ENCODE assay signal across 1 cellular context in genomic region chr5:142769793-142770649, GRCh38.
TF ChIP-seq lines count a peak whose summit lies in the region.

A gene with protein sequence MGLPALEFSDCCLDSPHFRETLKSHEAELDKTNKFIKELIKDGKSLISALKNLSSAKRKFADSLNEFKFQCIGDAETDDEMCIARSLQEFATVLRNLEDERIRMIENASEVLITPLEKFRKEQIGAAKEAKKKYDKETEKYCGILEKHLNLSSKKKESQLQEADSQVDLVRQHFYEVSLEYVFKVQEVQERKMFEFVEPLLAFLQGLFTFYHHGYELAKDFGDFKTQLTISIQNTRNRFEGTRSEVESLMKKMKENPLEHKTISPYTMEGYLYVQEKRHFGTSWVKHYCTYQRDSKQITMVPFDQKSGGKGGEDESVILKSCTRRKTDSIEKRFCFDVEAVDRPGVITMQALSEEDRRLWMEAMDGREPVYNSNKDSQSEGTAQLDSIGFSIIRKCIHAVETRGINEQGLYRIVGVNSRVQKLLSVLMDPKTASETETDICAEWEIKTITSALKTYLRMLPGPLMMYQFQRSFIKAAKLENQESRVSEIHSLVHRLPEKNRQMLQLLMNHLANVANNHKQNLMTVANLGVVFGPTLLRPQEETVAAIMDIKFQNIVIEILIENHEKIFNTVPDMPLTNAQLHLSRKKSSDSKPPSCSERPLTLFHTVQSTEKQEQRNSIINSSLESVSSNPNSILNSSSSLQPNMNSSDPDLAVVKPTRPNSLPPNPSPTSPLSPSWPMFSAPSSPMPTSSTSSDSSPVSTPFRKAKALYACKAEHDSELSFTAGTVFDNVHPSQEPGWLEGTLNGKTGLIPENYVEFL (plus strand): TSS chr5:142770377. CDS start chr5:142770762, 385 bp downstream.

TF ChIP-seq in HepG2, 621 proteins besides CTCF, POLR2A, EP300 and RAD21 (continued from another document and continues in another):
- TF ChIP-seq, protein P1, sequence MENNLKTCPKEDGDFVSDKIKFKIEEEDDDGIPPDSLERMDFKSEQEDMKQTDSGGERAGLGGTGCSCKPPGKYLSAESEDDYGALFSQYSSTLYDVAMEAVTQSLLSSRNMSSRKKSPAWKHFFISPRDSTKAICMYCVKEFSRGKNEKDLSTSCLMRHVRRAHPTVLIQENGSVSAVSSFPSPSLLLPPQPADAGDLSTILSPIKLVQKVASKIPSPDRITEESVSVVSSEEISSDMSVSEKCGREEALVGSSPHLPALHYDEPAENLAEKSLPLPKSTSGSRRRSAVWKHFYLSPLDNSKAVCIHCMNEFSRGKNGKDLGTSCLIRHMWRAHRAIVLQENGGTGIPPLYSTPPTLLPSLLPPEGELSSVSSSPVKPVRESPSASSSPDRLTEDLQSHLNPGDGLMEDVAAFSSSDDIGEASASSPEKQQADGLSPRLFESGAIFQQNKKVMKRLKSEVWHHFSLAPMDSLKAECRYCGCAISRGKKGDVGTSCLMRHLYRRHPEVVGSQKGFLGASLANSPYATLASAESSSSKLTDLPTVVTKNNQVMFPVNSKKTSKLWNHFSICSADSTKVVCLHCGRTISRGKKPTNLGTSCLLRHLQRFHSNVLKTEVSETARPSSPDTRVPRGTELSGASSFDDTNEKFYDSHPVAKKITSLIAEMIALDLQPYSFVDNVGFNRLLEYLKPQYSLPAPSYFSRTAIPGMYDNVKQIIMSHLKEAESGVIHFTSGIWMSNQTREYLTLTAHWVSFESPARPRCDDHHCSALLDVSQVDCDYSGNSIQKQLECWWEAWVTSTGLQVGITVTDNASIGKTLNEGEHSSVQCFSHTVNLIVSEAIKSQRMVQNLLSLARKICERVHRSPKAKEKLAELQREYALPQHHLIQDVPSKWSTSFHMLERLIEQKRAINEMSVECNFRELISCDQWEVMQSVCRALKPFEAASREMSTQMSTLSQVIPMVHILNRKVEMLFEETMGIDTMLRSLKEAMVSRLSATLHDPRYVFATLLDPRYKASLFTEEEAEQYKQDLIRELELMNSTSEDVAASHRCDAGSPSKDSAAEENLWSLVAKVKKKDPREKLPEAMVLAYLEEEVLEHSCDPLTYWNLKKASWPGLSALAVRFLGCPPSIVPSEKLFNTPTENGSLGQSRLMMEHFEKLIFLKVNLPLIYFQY (CRISPR knock-in tag; IDR thresholded peaks at IDR 0.05; ENCODE audit: borderline replicate concordance), result peak; percentile 91
- TF ChIP-seq ETV6 (CRISPR knock-in tag; conservative IDR thresholded peaks at IDR 0.05) (no peak), KDM5B (CRISPR knock-in tag; IDR thresholded peaks at IDR 0.05; ENCODE audit: borderline replicate concordance) (0 out of 2 replicates have a peak, but pooled peaks have one; percentile 29), ZBTB7B (CRISPR knock-in tag; IDR thresholded peaks at IDR 0.05) (peak; percentile 75), ZNF335 (CRISPR knock-in tag; IDR thresholded peaks at IDR 0.05) (0 out of 2 replicates have a peak, but pooled peaks have one; percentile 15), KDM1A (CRISPR knock-in tag; IDR thresholded peaks at IDR 0.05) (no peak), SIX4 (CRISPR knock-in tag; IDR thresholded peaks at IDR 0.05) (no peak), MNT (IDR thresholded peaks at IDR 0.05) (no peak), SAFB2 (CRISPR knock-in tag; IDR thresholded peaks at IDR 0.05; ENCODE audit: borderline replicate concordance, low read depth) (no peak; the same call in 1 of the 2 replicates), DPF2 (CRISPR knock-in tag; IDR thresholded peaks at IDR 0.05; ENCODE audit: borderline replicate concordance, low read depth) (no peak), RBM22 (optimal IDR thresholded peaks at IDR 0.05; ENCODE audit: low read length) (no peak), ZBTB8A (CRISPR knock-in tag; IDR thresholded peaks at IDR 0.05; ENCODE audit: borderline replicate concordance, low read depth) (no peak), ZNF317 (CRISPR knock-in tag; IDR thresholded peaks at IDR 0.05) (peak; percentile 57; the same call in 1 of the 2 replicates), FOXC1 (CRISPR knock-in tag; IDR thresholded peaks at IDR 0.05; ENCODE audit: borderline replicate concordance) (no peak; the same call in 1 of the 2 replicates), CBX1 (IDR thresholded peaks at IDR 0.05; ENCODE audit: low read depth) (peak; percentile 65), ZNF75D (CRISPR knock-in tag; IDR thresholded peaks at IDR 0.05; ENCODE audit: borderline replicate concordance) (no peak), LCORL (IDR thresholded peaks at IDR 0.05) (no peak), LCORL (CRISPR knock-in tag; IDR thresholded peaks at IDR 0.05) (no peak), PCBP1 (IDR thresholded peaks at IDR 0.05; ENCODE audit: borderline replicate concordance, low read depth, low read length) (no peak; the same call in 1 of the 2 replicates), ZGPAT (CRISPR knock-in tag; IDR thresholded peaks at IDR 0.05) (no peak; the same call in 1 of the 2 replicates), BHLHE40 (IDR thresholded peaks at IDR 0.05; ENCODE audit: low read length) (no peak), ZNF296 (CRISPR knock-in tag; conservative IDR thresholded peaks at IDR 0.05) (no peak), KLF9 (CRISPR knock-in tag; IDR thresholded peaks at IDR 0.05; ENCODE audit: low read depth) (no peak), GRHL1 (CRISPR knock-in tag; conservative IDR thresholded peaks at IDR 0.05) (no peak), RELA (CRISPR knock-in tag; IDR thresholded peaks at IDR 0.05) (no peak), SP140L (CRISPR knock-in tag; IDR thresholded peaks at IDR 0.05; ENCODE audit: borderline replicate concordance) (no peak), ZNF24 (IDR thresholded peaks at IDR 0.05) (no peak), ZNF878 (CRISPR knock-in tag; IDR thresholded peaks at IDR 0.05) (no peak), ERF (CRISPR knock-in tag; IDR thresholded peaks at IDR 0.05) (0 out of 2 replicates have a peak, but pooled peaks have one; percentile 67), ONECUT2 (CRISPR knock-in tag; IDR thresholded peaks at IDR 0.05) (no peak), ZNF543 (CRISPR knock-in tag; IDR thresholded peaks at IDR 0.05) (no peak), ZNF546 (CRISPR knock-in tag; conservative IDR thresholded peaks at IDR 0.05) (no peak), ZNF788 (CRISPR knock-in tag; IDR thresholded peaks at IDR 0.05; ENCODE audit: borderline replicate concordance) (no peak), PHF21A (CRISPR knock-in tag; IDR thresholded peaks at IDR 0.05) (peak; percentile 73), ZNF468 (CRISPR knock-in tag; IDR thresholded peaks at IDR 0.05) (no peak), TAF15 (IDR thresholded peaks at IDR 0.05; ENCODE audit: low read depth, low read length, poor library complexity, severe bottlenecking) (peak; percentile 82), SNAPC5 (CRISPR knock-in tag; IDR thresholded peaks at IDR 0.05; ENCODE audit: borderline replicate concordance) (0 out of 2 replicates have a peak, but pooled peaks have one; percentile 19), ARHGAP35 (CRISPR knock-in tag; IDR thresholded peaks at IDR 0.05; ENCODE audit: borderline replicate concordance) (peak; percentile 73), CEBPG (CRISPR knock-in tag; IDR thresholded peaks at IDR 0.05) (peak; percentile 57; the same call in 1 of the 2 replicates), ZFX (CRISPR knock-in tag; IDR thresholded peaks at IDR 0.05; ENCODE audit: low read depth) (peak; percentile 65), ZNF446 (CRISPR knock-in tag; IDR thresholded peaks at IDR 0.05) (no peak), KLF15 (CRISPR knock-in tag; IDR thresholded peaks at IDR 0.05; ENCODE audit: borderline replicate concordance) (peak; percentile 65; the same call in 1 of the 2 replicates)
- TF ChIP-seq, protein P2, sequence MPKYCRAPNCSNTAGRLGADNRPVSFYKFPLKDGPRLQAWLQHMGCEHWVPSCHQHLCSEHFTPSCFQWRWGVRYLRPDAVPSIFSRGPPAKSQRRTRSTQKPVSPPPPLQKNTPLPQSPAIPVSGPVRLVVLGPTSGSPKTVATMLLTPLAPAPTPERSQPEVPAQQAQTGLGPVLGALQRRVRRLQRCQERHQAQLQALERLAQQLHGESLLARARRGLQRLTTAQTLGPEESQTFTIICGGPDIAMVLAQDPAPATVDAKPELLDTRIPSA (CRISPR knock-in tag; IDR thresholded peaks at IDR 0.05; ENCODE audit: borderline replicate concordance), result no peak
- TF ChIP-seq, protein P3, sequence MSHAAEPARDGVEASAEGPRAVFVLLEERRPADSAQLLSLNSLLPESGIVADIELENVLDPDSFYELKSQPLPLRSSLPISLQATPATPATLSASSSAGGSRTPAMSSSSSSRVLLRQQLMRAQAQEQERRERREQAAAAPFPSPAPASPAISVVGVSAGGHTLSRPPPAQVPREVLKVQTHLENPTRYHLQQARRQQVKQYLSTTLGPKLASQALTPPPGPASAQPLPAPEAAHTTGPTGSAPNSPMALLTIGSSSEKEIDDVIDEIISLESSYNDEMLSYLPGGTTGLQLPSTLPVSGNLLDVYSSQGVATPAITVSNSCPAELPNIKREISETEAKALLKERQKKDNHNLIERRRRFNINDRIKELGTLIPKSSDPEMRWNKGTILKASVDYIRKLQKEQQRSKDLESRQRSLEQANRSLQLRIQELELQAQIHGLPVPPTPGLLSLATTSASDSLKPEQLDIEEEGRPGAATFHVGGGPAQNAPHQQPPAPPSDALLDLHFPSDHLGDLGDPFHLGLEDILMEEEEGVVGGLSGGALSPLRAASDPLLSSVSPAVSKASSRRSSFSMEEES (CRISPR knock-in tag; IDR thresholded peaks at IDR 0.05), result no peak
- TF ChIP-seq, protein P4, sequence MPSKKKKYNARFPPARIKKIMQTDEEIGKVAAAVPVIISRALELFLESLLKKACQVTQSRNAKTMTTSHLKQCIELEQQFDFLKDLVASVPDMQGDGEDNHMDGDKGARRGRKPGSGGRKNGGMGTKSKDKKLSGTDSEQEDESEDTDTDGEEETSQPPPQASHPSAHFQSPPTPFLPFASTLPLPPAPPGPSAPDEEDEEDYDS (CRISPR knock-in tag; IDR thresholded peaks at IDR 0.05), result peak; percentile 87
- TF ChIP-seq, protein P5, sequence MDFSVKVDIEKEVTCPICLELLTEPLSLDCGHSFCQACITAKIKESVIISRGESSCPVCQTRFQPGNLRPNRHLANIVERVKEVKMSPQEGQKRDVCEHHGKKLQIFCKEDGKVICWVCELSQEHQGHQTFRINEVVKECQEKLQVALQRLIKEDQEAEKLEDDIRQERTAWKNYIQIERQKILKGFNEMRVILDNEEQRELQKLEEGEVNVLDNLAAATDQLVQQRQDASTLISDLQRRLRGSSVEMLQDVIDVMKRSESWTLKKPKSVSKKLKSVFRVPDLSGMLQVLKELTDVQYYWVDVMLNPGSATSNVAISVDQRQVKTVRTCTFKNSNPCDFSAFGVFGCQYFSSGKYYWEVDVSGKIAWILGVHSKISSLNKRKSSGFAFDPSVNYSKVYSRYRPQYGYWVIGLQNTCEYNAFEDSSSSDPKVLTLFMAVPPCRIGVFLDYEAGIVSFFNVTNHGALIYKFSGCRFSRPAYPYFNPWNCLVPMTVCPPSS (IDR thresholded peaks at IDR 0.05), result no peak
